1 cellular context compared by ENCODE assay signal in the genomic region with DNA sequence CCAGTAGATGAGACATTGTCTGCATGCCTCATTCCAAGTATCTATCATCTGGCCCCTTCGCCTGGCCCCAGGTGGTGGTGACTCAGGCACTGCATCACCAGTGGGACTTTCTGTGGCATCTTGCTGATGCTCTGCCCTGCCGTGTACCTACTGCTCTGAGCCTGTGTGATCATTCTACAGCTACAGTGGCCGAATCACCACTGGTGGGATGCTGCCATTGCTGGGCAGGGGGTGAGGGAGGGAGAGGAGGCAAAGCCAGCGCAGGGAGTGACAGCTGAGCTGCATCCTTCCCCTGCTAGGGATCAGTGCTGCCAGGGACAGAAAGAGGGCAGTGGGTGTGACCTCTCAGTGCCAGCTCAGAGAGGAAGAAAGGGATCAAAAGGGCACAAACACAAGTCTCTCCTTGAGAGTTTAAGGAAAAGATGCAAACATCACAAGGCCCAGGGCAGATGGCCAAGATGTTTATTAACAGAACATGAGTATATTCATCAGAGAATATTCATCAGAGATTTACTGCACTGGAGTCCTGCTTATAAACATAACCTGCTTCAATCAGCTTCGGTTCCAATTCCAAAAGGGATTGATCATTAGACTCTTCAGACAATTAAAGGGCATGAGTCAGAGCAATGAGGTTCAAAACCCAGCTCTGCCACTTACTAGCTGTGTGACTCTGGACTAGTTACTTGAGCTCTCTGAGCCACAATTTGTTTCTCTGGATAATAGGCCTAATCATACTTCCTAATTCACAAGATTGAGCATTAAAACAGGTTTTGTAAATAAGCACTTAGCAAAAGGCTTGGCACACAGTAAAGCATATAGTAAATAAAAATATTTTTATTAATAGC.
TF ChIP-seq lines count a peak whose summit lies in the region.

No MANE protein-coding gene starts in this region.

TF ChIP-seq in HEK293, 187 proteins besides CTCF, POLR2A, EP300 and RAD21 (continued from another document and continues in another):
- TF ChIP-seq ZNF510 (tag by site-specific recombination; IDR thresholded peaks at IDR 0.05; ENCODE audit: insufficient replicate concordance) (no peak), YY1 (tag by site-specific recombination; IDR thresholded peaks at IDR 0.05) (no peak), ZNF433 (tag by site-specific recombination; IDR thresholded peaks at IDR 0.05; ENCODE audit: low read depth) (no peak), ZIC2 (tag by site-specific recombination; IDR thresholded peaks at IDR 0.05) (peak; percentile 66), ZNF10 (tag by site-specific recombination; IDR thresholded peaks at IDR 0.05) (peak; percentile 74), ZNF629 (tag by site-specific recombination; IDR thresholded peaks at IDR 0.05) (peak; percentile 60; the same call in 1 of the 2 replicates), GFI1B (tag by site-specific recombination; IDR thresholded peaks at IDR 0.05) (no peak), ZNF133 (tag by site-specific recombination; IDR thresholded peaks at IDR 0.05) (no peak), ZNF292 (tag by site-specific recombination; IDR thresholded peaks at IDR 0.05; ENCODE audit: borderline replicate concordance, low read depth) (no peak), ZNF600 (tag by site-specific recombination; IDR thresholded peaks at IDR 0.05) (0 out of 2 replicates have a peak, but pooled peaks have one; percentile 68), BCL11B (tag by site-specific recombination; IDR thresholded peaks at IDR 0.05; ENCODE audit: low read depth) (no peak), REPIN1 (tag by site-specific recombination; IDR thresholded peaks at IDR 0.05; ENCODE audit: low read depth) (no peak), ZBTB8A (tag by site-specific recombination; IDR thresholded peaks at IDR 0.05) (no peak), GLI4 (tag by site-specific recombination; IDR thresholded peaks at IDR 0.05) (no peak), ZNF785 (tag by site-specific recombination; IDR thresholded peaks at IDR 0.05) (no peak), ZNF670 (tag by site-specific recombination; IDR thresholded peaks at IDR 0.05; ENCODE audit: low read depth) (no peak), RBAK (tag by site-specific recombination; IDR thresholded peaks at IDR 0.05) (no peak), KLF7 (tag by site-specific recombination; IDR thresholded peaks at IDR 0.05; ENCODE audit: borderline replicate concordance) (no peak), ZNF114 (tag by site-specific recombination; IDR thresholded peaks at IDR 0.05) (no peak), ZNF19 (tag by site-specific recombination; IDR thresholded peaks at IDR 0.05; ENCODE audit: low read depth) (no peak), ZNF664 (tag by site-specific recombination; IDR thresholded peaks at IDR 0.05) (no peak), ZNF266 (tag by site-specific recombination; IDR thresholded peaks at IDR 0.05; ENCODE audit: low read depth) (no peak), ZNF561 (tag by site-specific recombination; IDR thresholded peaks at IDR 0.05; ENCODE audit: borderline replicate concordance) (no peak), TRIM28 (IDR thresholded peaks at IDR 0.05; ENCODE audit: borderline replicate concordance, low read length) (no peak), ZNF138 (tag by site-specific recombination; IDR thresholded peaks at IDR 0.05; ENCODE audit: borderline replicate concordance) (no peak)
- TF ChIP-seq, protein P1, sequence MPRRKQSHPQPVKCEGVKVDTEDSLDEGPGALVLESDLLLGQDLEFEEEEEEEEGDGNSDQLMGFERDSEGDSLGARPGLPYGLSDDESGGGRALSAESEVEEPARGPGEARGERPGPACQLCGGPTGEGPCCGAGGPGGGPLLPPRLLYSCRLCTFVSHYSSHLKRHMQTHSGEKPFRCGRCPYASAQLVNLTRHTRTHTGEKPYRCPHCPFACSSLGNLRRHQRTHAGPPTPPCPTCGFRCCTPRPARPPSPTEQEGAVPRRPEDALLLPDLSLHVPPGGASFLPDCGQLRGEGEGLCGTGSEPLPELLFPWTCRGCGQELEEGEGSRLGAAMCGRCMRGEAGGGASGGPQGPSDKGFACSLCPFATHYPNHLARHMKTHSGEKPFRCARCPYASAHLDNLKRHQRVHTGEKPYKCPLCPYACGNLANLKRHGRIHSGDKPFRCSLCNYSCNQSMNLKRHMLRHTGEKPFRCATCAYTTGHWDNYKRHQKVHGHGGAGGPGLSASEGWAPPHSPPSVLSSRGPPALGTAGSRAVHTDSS (tag by site-specific recombination; IDR thresholded peaks at IDR 0.05) = no peak
- TF ChIP-seq, protein P2, sequence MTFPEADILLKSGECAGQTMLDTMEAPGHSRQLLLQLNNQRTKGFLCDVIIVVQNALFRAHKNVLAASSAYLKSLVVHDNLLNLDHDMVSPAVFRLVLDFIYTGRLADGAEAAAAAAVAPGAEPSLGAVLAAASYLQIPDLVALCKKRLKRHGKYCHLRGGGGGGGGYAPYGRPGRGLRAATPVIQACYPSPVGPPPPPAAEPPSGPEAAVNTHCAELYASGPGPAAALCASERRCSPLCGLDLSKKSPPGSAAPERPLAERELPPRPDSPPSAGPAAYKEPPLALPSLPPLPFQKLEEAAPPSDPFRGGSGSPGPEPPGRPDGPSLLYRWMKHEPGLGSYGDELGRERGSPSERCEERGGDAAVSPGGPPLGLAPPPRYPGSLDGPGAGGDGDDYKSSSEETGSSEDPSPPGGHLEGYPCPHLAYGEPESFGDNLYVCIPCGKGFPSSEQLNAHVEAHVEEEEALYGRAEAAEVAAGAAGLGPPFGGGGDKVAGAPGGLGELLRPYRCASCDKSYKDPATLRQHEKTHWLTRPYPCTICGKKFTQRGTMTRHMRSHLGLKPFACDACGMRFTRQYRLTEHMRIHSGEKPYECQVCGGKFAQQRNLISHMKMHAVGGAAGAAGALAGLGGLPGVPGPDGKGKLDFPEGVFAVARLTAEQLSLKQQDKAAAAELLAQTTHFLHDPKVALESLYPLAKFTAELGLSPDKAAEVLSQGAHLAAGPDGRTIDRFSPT (tag by site-specific recombination; IDR thresholded peaks at IDR 0.05) = peak; percentile 30; the same call in 1 of the 2 replicates
- TF ChIP-seq, protein P3, sequence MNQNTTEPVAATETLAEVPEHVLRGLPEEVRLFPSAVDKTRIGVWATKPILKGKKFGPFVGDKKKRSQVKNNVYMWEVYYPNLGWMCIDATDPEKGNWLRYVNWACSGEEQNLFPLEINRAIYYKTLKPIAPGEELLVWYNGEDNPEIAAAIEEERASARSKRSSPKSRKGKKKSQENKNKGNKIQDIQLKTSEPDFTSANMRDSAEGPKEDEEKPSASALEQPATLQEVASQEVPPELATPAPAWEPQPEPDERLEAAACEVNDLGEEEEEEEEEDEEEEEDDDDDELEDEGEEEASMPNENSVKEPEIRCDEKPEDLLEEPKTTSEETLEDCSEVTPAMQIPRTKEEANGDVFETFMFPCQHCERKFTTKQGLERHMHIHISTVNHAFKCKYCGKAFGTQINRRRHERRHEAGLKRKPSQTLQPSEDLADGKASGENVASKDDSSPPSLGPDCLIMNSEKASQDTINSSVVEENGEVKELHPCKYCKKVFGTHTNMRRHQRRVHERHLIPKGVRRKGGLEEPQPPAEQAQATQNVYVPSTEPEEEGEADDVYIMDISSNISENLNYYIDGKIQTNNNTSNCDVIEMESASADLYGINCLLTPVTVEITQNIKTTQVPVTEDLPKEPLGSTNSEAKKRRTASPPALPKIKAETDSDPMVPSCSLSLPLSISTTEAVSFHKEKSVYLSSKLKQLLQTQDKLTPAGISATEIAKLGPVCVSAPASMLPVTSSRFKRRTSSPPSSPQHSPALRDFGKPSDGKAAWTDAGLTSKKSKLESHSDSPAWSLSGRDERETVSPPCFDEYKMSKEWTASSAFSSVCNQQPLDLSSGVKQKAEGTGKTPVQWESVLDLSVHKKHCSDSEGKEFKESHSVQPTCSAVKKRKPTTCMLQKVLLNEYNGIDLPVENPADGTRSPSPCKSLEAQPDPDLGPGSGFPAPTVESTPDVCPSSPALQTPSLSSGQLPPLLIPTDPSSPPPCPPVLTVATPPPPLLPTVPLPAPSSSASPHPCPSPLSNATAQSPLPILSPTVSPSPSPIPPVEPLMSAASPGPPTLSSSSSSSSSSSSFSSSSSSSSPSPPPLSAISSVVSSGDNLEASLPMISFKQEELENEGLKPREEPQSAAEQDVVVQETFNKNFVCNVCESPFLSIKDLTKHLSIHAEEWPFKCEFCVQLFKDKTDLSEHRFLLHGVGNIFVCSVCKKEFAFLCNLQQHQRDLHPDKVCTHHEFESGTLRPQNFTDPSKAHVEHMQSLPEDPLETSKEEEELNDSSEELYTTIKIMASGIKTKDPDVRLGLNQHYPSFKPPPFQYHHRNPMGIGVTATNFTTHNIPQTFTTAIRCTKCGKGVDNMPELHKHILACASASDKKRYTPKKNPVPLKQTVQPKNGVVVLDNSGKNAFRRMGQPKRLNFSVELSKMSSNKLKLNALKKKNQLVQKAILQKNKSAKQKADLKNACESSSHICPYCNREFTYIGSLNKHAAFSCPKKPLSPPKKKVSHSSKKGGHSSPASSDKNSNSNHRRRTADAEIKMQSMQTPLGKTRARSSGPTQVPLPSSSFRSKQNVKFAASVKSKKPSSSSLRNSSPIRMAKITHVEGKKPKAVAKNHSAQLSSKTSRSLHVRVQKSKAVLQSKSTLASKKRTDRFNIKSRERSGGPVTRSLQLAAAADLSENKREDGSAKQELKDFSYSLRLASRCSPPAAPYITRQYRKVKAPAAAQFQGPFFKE (tag by site-specific recombination; IDR thresholded peaks at IDR 0.05; ENCODE audit: borderline replicate concordance) = no peak
- TF ChIP-seq, protein P4, sequence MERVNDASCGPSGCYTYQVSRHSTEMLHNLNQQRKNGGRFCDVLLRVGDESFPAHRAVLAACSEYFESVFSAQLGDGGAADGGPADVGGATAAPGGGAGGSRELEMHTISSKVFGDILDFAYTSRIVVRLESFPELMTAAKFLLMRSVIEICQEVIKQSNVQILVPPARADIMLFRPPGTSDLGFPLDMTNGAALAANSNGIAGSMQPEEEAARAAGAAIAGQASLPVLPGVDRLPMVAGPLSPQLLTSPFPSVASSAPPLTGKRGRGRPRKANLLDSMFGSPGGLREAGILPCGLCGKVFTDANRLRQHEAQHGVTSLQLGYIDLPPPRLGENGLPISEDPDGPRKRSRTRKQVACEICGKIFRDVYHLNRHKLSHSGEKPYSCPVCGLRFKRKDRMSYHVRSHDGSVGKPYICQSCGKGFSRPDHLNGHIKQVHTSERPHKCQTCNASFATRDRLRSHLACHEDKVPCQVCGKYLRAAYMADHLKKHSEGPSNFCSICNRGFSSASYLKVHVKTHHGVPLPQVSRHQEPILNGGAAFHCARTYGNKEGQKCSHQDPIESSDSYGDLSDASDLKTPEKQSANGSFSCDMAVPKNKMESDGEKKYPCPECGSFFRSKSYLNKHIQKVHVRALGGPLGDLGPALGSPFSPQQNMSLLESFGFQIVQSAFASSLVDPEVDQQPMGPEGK (tag by site-specific recombination; IDR thresholded peaks at IDR 0.05) = no peak
- TF ChIP-seq, protein P5, sequence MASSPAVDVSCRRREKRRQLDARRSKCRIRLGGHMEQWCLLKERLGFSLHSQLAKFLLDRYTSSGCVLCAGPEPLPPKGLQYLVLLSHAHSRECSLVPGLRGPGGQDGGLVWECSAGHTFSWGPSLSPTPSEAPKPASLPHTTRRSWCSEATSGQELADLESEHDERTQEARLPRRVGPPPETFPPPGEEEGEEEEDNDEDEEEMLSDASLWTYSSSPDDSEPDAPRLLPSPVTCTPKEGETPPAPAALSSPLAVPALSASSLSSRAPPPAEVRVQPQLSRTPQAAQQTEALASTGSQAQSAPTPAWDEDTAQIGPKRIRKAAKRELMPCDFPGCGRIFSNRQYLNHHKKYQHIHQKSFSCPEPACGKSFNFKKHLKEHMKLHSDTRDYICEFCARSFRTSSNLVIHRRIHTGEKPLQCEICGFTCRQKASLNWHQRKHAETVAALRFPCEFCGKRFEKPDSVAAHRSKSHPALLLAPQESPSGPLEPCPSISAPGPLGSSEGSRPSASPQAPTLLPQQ (tag by site-specific recombination; IDR thresholded peaks at IDR 0.05) = no peak
- TF ChIP-seq, protein P6, sequence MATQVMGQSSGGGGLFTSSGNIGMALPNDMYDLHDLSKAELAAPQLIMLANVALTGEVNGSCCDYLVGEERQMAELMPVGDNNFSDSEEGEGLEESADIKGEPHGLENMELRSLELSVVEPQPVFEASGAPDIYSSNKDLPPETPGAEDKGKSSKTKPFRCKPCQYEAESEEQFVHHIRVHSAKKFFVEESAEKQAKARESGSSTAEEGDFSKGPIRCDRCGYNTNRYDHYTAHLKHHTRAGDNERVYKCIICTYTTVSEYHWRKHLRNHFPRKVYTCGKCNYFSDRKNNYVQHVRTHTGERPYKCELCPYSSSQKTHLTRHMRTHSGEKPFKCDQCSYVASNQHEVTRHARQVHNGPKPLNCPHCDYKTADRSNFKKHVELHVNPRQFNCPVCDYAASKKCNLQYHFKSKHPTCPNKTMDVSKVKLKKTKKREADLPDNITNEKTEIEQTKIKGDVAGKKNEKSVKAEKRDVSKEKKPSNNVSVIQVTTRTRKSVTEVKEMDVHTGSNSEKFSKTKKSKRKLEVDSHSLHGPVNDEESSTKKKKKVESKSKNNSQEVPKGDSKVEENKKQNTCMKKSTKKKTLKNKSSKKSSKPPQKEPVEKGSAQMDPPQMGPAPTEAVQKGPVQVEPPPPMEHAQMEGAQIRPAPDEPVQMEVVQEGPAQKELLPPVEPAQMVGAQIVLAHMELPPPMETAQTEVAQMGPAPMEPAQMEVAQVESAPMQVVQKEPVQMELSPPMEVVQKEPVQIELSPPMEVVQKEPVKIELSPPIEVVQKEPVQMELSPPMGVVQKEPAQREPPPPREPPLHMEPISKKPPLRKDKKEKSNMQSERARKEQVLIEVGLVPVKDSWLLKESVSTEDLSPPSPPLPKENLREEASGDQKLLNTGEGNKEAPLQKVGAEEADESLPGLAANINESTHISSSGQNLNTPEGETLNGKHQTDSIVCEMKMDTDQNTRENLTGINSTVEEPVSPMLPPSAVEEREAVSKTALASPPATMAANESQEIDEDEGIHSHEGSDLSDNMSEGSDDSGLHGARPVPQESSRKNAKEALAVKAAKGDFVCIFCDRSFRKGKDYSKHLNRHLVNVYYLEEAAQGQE (tag by site-specific recombination; IDR thresholded peaks at IDR 0.05) = no peak
- TF ChIP-seq, protein P7, sequence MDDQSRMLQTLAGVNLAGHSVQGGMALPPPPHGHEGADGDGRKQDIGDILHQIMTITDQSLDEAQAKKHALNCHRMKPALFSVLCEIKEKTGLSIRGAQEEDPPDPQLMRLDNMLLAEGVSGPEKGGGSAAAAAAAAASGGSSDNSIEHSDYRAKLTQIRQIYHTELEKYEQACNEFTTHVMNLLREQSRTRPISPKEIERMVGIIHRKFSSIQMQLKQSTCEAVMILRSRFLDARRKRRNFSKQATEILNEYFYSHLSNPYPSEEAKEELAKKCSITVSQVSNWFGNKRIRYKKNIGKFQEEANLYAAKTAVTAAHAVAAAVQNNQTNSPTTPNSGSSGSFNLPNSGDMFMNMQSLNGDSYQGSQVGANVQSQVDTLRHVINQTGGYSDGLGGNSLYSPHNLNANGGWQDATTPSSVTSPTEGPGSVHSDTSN (CRISPR knock-in tag; IDR thresholded peaks at IDR 0.05) = no peak
- TF ChIP-seq, protein P8, sequence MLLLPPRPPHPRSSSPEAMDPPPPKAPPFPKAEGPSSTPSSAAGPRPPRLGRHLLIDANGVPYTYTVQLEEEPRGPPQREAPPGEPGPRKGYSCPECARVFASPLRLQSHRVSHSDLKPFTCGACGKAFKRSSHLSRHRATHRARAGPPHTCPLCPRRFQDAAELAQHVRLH (tag by site-specific recombination; IDR thresholded peaks at IDR 0.05) = no peak
